Comparison of ENCODE assay signal across 8 cellular contexts in genomic region chr16:1408171-1408837, GRCh38. TPM values are rescaled to one million over a fixed set of nuclear protein-coding genes. Genes with fewer than 3 reads are reported as not detected.
DNase-seq lines count a peak whose midpoint lies in the region; ATAC-seq and TF ChIP-seq lines count a peak whose summit lies in the region.

No MANE protein-coding gene starts in this region.

- CTCF ChIA-PET in activated CD8-positive, alpha-beta T cell treated with anti-CD3 and anti-CD28 coated beads for 36 hours (lab: Charles Lee), result interaction anchor here (1.2 to 1.8 kb wide), 3 partner anchors 43 to 48 kb away, joined by 3 to 6 read pairs (median 5); no protein-coding TSS in a partner anchor

- intact Hi-C loops in activated CD8-positive, alpha-beta T cell treated with anti-CD3 and anti-CD28 coated beads for 36 hours (cut with micrococcal nuclease), result no loop called here
- intact Hi-C loops in lower lobe of right lung (cut with DNase I), result no loop called here

- POLR2A ChIA-PET in activated CD8-positive, alpha-beta T cell treated with anti-CD3 and anti-CD28 coated beads for 36 hours (lab: Charles Lee), result interaction anchor here (0.7 to 1.8 kb wide), 4 partner anchors 13 to 242 kb away, joined by 3 to 8 read pairs (median 4); partner anchors contain the start of genes UBE2I and UQCC4

- DNase-seq in AG09309 (ENCODE audit: low read depth) (peak; percentile 17), NCI-H774 (lab: John Stamatoyannopoulos, UW) (peak; percentile 40), lower lobe of right lung (peak; percentile 94)
- DNase-seq in activated CD8-positive, alpha-beta T cell treated with anti-CD3 and anti-CD28 coated beads for 36 hours, result peak; percentile 95
- DNase-seq in stimulated activated CD4-positive, alpha-beta T cell treated with anti-CD3 and anti-CD28 coated beads, Interleukin-4, amount 100 ng/mL, for 4 hours, result peak; percentile 93 to 97

- H3K9me3 ChIP-seq in duodenal mucosa (ENCODE audit: control insufficient read depth in 1 of 2, low read length in 2 of 2) (no peaks in the 10 kb centered on the region), lower lobe of right lung (no peaks in the 10 kb centered on the region)

- H3K4me3 ChIP-seq in AG09309 (ENCODE audit: control insufficient read depth, low read depth, low read length) (peak overlapping the region; percentile 63), duodenal mucosa (ENCODE audit: low read depth in 1 of 2, low read length in 2 of 2) (peak overlapping the region; percentile 67 to 69), lower lobe of right lung (peak overlapping the region; percentile 55)

- peaks cover 11 to 12% of the 10 kb centered on the region in 2 donors for H3K36me3 ChIP-seq in duodenal mucosa (ENCODE audit: control insufficient read depth in 1 of 2, insufficient read depth in 2 of 2, low read length in 2 of 2)
- H3K36me3 ChIP-seq in lower lobe of right lung, result peaks cover 69% of the 10 kb centered on the region

- no peak overlapping the region for H3K9ac ChIP-seq in duodenal mucosa (ENCODE audit: low read depth in 1 of 2, low read length in 2 of 2)

- peak overlapping the region; percentile 73 for H3K4me3 Mint-ChIP-seq in activated CD8-positive, alpha-beta T cell treated with anti-CD3 and anti-CD28 coated beads for 36 hours

- peaks cover 15% of the 10 kb centered on the region for H3K4me1 Mint-ChIP-seq in activated CD8-positive, alpha-beta T cell treated with anti-CD3 and anti-CD28 coated beads for 36 hours (ENCODE audit: low read depth)

- no peaks in the 10 kb centered on the region for H3K36me3 Mint-ChIP-seq in activated CD8-positive, alpha-beta T cell treated with anti-CD3 and anti-CD28 coated beads for 36 hours (ENCODE audit: low read depth)

- no peaks in the 10 kb centered on the region for H3K27me3 Mint-ChIP-seq in activated CD8-positive, alpha-beta T cell treated with anti-CD3 and anti-CD28 coated beads for 36 hours

- H3K27me3 ChIP-seq in duodenal mucosa (ENCODE audit: control insufficient read depth in 1 of 2, insufficient read depth in 2 of 2, low read length in 2 of 2) (no peaks in the 10 kb centered on the region), lower lobe of right lung (ENCODE audit: low read depth) (no peaks in the 10 kb centered on the region)

- H3K27ac ChIP-seq in duodenal mucosa (ENCODE audit: low read depth, low read length), result no peak overlapping the region
- peak overlapping the region; percentile 49 for H3K27ac ChIP-seq in lower lobe of right lung

- peak; percentile 75 for ATAC-seq in GM19043 (IDR thresholded peaks at IDR 0.05; ENCODE audit: low read depth, unreplicated experiment)
- peak; percentile 76 for ATAC-seq in HG03460 (IDR thresholded peaks at IDR 0.05; ENCODE audit: unreplicated experiment)
- ATAC-seq in activated CD8-positive, alpha-beta T cell treated with anti-CD3 and anti-CD28 coated beads for 36 hours, result peak; percentile 96
- peak; percentile 97 for ATAC-seq in lower lobe of right lung

- TF ChIP-seq CTCF in AG09309 (IDR thresholded peaks at IDR 0.05; ENCODE audit: control insufficient read depth, insufficient read depth, low read depth, low read length, missing control alignments) (no peak), lower lobe of right lung (IDR thresholded peaks at IDR 0.05) (no peak)
- no peak for TF ChIP-seq CTCF in activated CD8-positive, alpha-beta T cell treated with anti-CD3 and anti-CD28 coated beads for 36 hours (IDR thresholded peaks at IDR 0.05)

- H3K9me3 Mint-ChIP-seq in activated CD8-positive, alpha-beta T cell treated with anti-CD3 and anti-CD28 coated beads for 36 hours, result no peaks in the 10 kb centered on the region

- H3K4me1 ChIP-seq in duodenal mucosa (ENCODE audit: control insufficient read depth in 1 of 2, insufficient read depth in 2 of 2, low read length in 2 of 2) (peaks cover 7 to 9% of the 10 kb centered on the region in 2 donors), lower lobe of right lung (peaks cover 26% of the 10 kb centered on the region)

- no peak overlapping the region for H3K27ac Mint-ChIP-seq in activated CD8-positive, alpha-beta T cell treated with anti-CD3 and anti-CD28 coated beads for 36 hours

RNA-seq across cellular contexts. Expression of gene UNKL, which starts 6.2 kb away (rescaled TPM):
- total RNA-seq in activated CD8-positive, alpha-beta T cell treated with anti-CD3 and anti-CD28 coated beads for 36 hours, result 10 to 100 TPM; 32.4 to 38.1 TPM
- 23.1 TPM for total RNA-seq in lower lobe of right lung

RNA-seq across cellular contexts. Expression of gene UQCC4, which starts 12.2 kb away (rescaled TPM):
- total RNA-seq in activated CD8-positive, alpha-beta T cell treated with anti-CD3 and anti-CD28 coated beads for 36 hours, result 10 to 100 TPM; 16.4 to 17.8 TPM
- total RNA-seq in lower lobe of right lung, result 9.7 TPM

RNA-seq across cellular contexts. Expression of gene PERCC1, which starts 22.6 kb away (rescaled TPM):
- under 1 TPM in 1 of 2 experiments, not detected in 1; 0.29 TPM for total RNA-seq in activated CD8-positive, alpha-beta T cell treated with anti-CD3 and anti-CD28 coated beads for 36 hours
- not detected for total RNA-seq in lower lobe of right lung

RNA-seq across cellular contexts. Expression of gene CCDC154, which starts 36.1 kb away (rescaled TPM):
- 1 to 10 TPM; 1.3 to 1.4 TPM for total RNA-seq in activated CD8-positive, alpha-beta T cell treated with anti-CD3 and anti-CD28 coated beads for 36 hours
- total RNA-seq in lower lobe of right lung, result 3.1 TPM

RNA-seq across cellular contexts. Expression of gene GNPTG, which starts 56.6 kb away (rescaled TPM):
- total RNA-seq in activated CD8-positive, alpha-beta T cell treated with anti-CD3 and anti-CD28 coated beads for 36 hours, result 10 to 100 TPM; 17.3 to 19.2 TPM
- total RNA-seq in lower lobe of right lung, result 89.5 TPM

Comparison
In these comparisons a context has a peak if more than half of its experiments do, and no peak if none do; other contexts are left out.
1. DNase-seq: peak in every context shown above with its lines; median percentile 95 in activated CD8-positive, alpha-beta T cell treated with anti-CD3 and anti-CD28 coated beads for 36 hours; 95 in stimulated activated CD4-positive, alpha-beta T cell treated with anti-CD3 and anti-CD28 coated beads, Interleukin-4, amount 100 ng/mL, for 4 hours; 94 in lower lobe of right lung; 40 in NCI-H774; 17 in AG09309.